In genomic region chr12:14390449-14390848, GRCh38 we compare ENCODE assay signal across 10 cellular contexts. TPM values are rescaled to one million over a fixed set of nuclear protein-coding genes. Genes with fewer than 3 reads are reported as not detected.
DNase-seq lines count a peak whose midpoint lies in the region; ATAC-seq, FAIRE-seq and TF ChIP-seq lines count a peak whose summit lies in the region.
"Had no signal": no experiment of that assay in that cellular context is flagged by ENCODE, and none has a peak within 500 bp of the region (broad histone marks: within the 10 kb centered on the region; RNA-seq: fewer than 3 reads in every experiment).

No MANE protein-coding gene starts in this region.

- peak overlapping the region; percentile 69 for H3K4me3 Mint-ChIP-seq in activated CD8-positive, alpha-beta T cell treated with anti-CD3 and anti-CD28 coated beads for 36 hours

- TF ChIP-seq CTCF in heart right ventricle (IDR thresholded peaks at IDR 0.05) (no peak), kidney (IDR thresholded peaks at IDR 0.05; ENCODE audit: borderline replicate concordance, extremely low read depth, insufficient read depth) (no peak), upper lobe of right lung (IDR thresholded peaks at IDR 0.05) (no peak)
- no peak for TF ChIP-seq CTCF in activated CD8-positive, alpha-beta T cell treated with anti-CD3 and anti-CD28 coated beads for 36 hours (IDR thresholded peaks at IDR 0.05)

- ATAC-seq in heart right ventricle (no peak), left cardiac atrium (no peak), upper lobe of right lung (no peak)
- no peak for ATAC-seq in activated CD8-positive, alpha-beta T cell treated with anti-CD3 and anti-CD28 coated beads for 36 hours

- H3K36me3 Mint-ChIP-seq in activated CD8-positive, alpha-beta T cell treated with anti-CD3 and anti-CD28 coated beads for 36 hours (ENCODE audit: low read depth), result peaks cover 54% of the 10 kb centered on the region

- H3K36me3 ChIP-seq in heart right ventricle (peaks cover 0 to 18% (median 0%) of the 10 kb centered on the region in 9 donors), kidney (ENCODE audit: control insufficient read depth in 1 of 2, insufficient read depth in 2 of 2, low read length in 2 of 2) (no peaks in the 10 kb centered on the region), upper lobe of right lung (no peaks in the 10 kb centered on the region)

- no peaks in the 10 kb centered on the region for H3K9me3 Mint-ChIP-seq in activated CD8-positive, alpha-beta T cell treated with anti-CD3 and anti-CD28 coated beads for 36 hours

- 71 to 73% methylated on average over 3 of the region's 3 CpGs for WGBS in heart right ventricle, 2 donors

- intact Hi-C loops in heart right ventricle (cut with DNase I) (no loop called here), left cardiac atrium (cut with DNase I) (no loop called here), kidney (cut with DNase I) (no loop called here), upper lobe of right lung (cut with DNase I) (no loop called here)
- intact Hi-C loops in activated CD8-positive, alpha-beta T cell treated with anti-CD3 and anti-CD28 coated beads for 36 hours (cut with micrococcal nuclease), result loop anchor here (5.0 to 10.0 kb wide), 2 partner anchors 382 to 564 kb away; a partner anchor contains a TSS

- H3K4me3 ChIP-seq in heart right ventricle (peak overlapping the region in 1 of 10 donors; percentile 8), kidney (ENCODE audit: low read length in 2 of 2) (peak overlapping the region in 1 of 2 donors; percentile 26), upper lobe of right lung (no peak overlapping the region)

- peak overlapping the region in 6 of 10 donors; percentile 17 to 69 (median 32) for H3K27ac ChIP-seq in heart right ventricle
- H3K27ac ChIP-seq in kidney (ENCODE audit: low read depth in 2 of 2, low read length in 2 of 2), result peak overlapping the region in 1 of 2 donors; percentile 9
- peak overlapping the region; percentile 9 for H3K27ac ChIP-seq in upper lobe of right lung

- H3K9ac ChIP-seq in kidney (ENCODE audit: low read length in 2 of 2), result no peak overlapping the region

- no peaks in the 10 kb centered on the region for H3K27me3 ChIP-seq in heart right ventricle
- no peaks in the 10 kb centered on the region for H3K27me3 ChIP-seq in upper lobe of right lung

- POLR2A ChIA-PET in activated CD8-positive, alpha-beta T cell treated with anti-CD3 and anti-CD28 coated beads for 36 hours (lab: Charles Lee), result interaction anchor here (1.3 to 1.5 kb wide), 2 partner anchors 25 to 134 kb away, joined by 3 to 6 read pairs; partner anchors contain the start of gene ATF7IP

- peaks cover 68% of the 10 kb centered on the region for H3K4me1 Mint-ChIP-seq in activated CD8-positive, alpha-beta T cell treated with anti-CD3 and anti-CD28 coated beads for 36 hours (ENCODE audit: low read depth)

- CTCF ChIA-PET in activated CD8-positive, alpha-beta T cell treated with anti-CD3 and anti-CD28 coated beads for 36 hours (lab: Charles Lee), result interaction anchor here (0.9 to 1.7 kb wide), 2 partner anchors 24 to 25 kb away, joined by 3 to 4 read pairs; no protein-coding TSS in a partner anchor

- peak overlapping the region; percentile 96 for H3K27ac Mint-ChIP-seq in activated CD8-positive, alpha-beta T cell treated with anti-CD3 and anti-CD28 coated beads for 36 hours

- DNase-seq in heart right ventricle, result no peak
- DNase-seq in left cardiac atrium, result no peak
- no peak for DNase-seq in activated CD8-positive, alpha-beta T cell treated with anti-CD3 and anti-CD28 coated beads for 36 hours
- no peak for DNase-seq in kidney
- DNase-seq in upper lobe of right lung, result no peak
- DNase-seq in inferior parietal cortex (ENCODE audit: extremely low spot score), result no peak
- DNase-seq in HPDE6-E6E7 (ENCODE audit: extremely low spot score), result no peak
- DNase-seq in OCI-M1 (lab: John Stamatoyannopoulos, UW), result no peak
- DNase-seq: NCI-H2081 treated with DMSO at 0.1 percent for 48 hours, small intestine had no signal

- FAIRE-seq in kidney (lab: Jason Lieb, UNC), result peak; percentile 62
- FAIRE-seq: small intestine had no signal

- no peaks in the 10 kb centered on the region for H3K27me3 Mint-ChIP-seq in activated CD8-positive, alpha-beta T cell treated with anti-CD3 and anti-CD28 coated beads for 36 hours

- peaks cover 0 to 10% (median 0%) of the 10 kb centered on the region in 11 donors for H3K9me3 ChIP-seq in heart right ventricle
- H3K9me3 ChIP-seq in kidney (ENCODE audit: control insufficient read depth in 1 of 2, low read length in 2 of 2), result no peaks in the 10 kb centered on the region
- no peaks in the 10 kb centered on the region for H3K9me3 ChIP-seq in upper lobe of right lung

- H3K4me1 ChIP-seq in heart right ventricle (peaks cover 0 to 86% (median 54%) of the 10 kb centered on the region in 9 donors), kidney (ENCODE audit: control insufficient read depth in 1 of 2, insufficient read depth in 1 of 2, low read depth in 1 of 2, low read length in 2 of 2) (peaks cover 2 to 21% of the 10 kb centered on the region in 2 donors), upper lobe of right lung (peaks cover 20% of the 10 kb centered on the region)

RNA-seq across cellular contexts. Expression of gene ATF7IP, which starts 25.0 kb away (rescaled TPM):
- total RNA-seq in heart right ventricle (10 to 100 TPM; 37.9 to 85.8 (median 67.3) TPM), left cardiac atrium (10 to 100 TPM; 55.0 to 59.4 TPM), kidney (97.1 TPM), upper lobe of right lung (64.0 TPM)
- polyA plus RNA-seq in heart right ventricle (10 to 100 TPM in 1 of 2 donors, 1 to 10 TPM in 1; 4.0 to 13.4 TPM), kidney (ENCODE audit: insufficient read depth, low read depth, low replicate concordance) (6.3 TPM)
- 100 to 1,000 TPM; 101 to 107 TPM for total RNA-seq in activated CD8-positive, alpha-beta T cell treated with anti-CD3 and anti-CD28 coated beads for 36 hours
